Comparison of ENCODE assay signal across 1 cellular context in the genomic region with DNA sequence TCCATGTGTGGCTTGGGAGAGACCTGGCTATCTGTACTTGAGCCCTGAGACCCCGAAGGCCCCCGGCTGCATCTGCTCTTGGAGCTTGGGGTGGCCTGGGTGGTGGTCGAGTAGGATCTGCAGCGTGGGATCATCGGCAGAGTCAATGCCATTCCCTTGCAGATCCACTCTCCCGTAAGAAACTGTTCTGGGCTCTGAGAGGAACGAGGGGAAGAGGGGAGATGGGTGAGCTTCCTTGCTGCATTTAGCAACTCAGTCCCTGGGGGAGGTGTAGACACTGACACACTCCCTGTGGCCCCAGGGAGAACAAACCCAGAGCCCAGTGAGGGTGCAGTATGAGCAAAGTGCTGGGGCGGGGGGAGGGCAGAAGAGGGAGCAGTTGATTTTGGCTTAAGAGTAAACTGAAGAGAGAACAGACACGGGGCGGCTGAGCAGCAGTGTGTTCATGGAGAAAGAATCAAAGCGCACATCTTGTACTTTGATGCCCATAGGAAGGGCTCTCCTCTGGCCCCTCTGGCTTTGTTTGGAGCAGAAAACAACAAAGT.
TF ChIP-seq lines count a peak whose summit lies in the region.

No MANE protein-coding gene starts in this region.

TF ChIP-seq in K562, 482 proteins besides CTCF, POLR2A, EP300 and RAD21 (continued from another document):
- TF ChIP-seq ZNF696 (CRISPR knock-in tag; conservative IDR thresholded peaks at IDR 0.05) (no peak), ADNP (tag; IDR thresholded peaks at IDR 0.05) (no peak), GTF2F1 (IDR thresholded peaks at IDR 0.05; ENCODE audit: low read depth, low read length) (no peak), POU5F1 (IDR thresholded peaks at IDR 0.05; ENCODE audit: borderline replicate concordance, low read depth, low read length, partially characterized antibody) (no peak), PHF21A (IDR thresholded peaks at IDR 0.05; ENCODE audit: borderline replicate concordance, low read depth) (no peak), TAF1 (IDR thresholded peaks at IDR 0.05; ENCODE audit: control insufficient read depth, extremely low read depth, insufficient read depth, low read length, severe bottlenecking) (no peak)
- TF ChIP-seq, protein P1, sequence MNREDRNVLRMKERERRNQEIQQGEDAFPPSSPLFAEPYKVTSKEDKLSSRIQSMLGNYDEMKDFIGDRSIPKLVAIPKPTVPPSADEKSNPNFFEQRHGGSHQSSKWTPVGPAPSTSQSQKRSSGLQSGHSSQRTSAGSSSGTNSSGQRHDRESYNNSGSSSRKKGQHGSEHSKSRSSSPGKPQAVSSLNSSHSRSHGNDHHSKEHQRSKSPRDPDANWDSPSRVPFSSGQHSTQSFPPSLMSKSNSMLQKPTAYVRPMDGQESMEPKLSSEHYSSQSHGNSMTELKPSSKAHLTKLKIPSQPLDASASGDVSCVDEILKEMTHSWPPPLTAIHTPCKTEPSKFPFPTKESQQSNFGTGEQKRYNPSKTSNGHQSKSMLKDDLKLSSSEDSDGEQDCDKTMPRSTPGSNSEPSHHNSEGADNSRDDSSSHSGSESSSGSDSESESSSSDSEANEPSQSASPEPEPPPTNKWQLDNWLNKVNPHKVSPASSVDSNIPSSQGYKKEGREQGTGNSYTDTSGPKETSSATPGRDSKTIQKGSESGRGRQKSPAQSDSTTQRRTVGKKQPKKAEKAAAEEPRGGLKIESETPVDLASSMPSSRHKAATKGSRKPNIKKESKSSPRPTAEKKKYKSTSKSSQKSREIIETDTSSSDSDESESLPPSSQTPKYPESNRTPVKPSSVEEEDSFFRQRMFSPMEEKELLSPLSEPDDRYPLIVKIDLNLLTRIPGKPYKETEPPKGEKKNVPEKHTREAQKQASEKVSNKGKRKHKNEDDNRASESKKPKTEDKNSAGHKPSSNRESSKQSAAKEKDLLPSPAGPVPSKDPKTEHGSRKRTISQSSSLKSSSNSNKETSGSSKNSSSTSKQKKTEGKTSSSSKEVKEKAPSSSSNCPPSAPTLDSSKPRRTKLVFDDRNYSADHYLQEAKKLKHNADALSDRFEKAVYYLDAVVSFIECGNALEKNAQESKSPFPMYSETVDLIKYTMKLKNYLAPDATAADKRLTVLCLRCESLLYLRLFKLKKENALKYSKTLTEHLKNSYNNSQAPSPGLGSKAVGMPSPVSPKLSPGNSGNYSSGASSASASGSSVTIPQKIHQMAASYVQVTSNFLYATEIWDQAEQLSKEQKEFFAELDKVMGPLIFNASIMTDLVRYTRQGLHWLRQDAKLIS (CRISPR knock-in tag; IDR thresholded peaks at IDR 0.05): no peak
